ENCODE assay signal across 24 cellular contexts in genomic region chr1:110556471-110556807, GRCh38. TPM values are rescaled to one million over a fixed set of nuclear protein-coding genes. Genes with fewer than 3 reads are reported as not detected.
DNase-seq lines count a peak whose midpoint lies in the region; ATAC-seq and TF ChIP-seq lines count a peak whose summit lies in the region.
"Had no signal": no experiment of that assay in that cellular context is flagged by ENCODE, and none has a peak within 500 bp of the region (broad histone marks: within the 10 kb centered on the region; RNA-seq: fewer than 3 reads in every experiment).

No MANE protein-coding gene starts in this region.

- H3K27ac Mint-ChIP-seq in endodermal cell, result no peak overlapping the region
- H3K27ac Mint-ChIP-seq: activated naive CD4-positive, alpha-beta T cell treated with anti-CD3 and anti-CD28 coated beads, Interleukin-2, amount 10 ng/mL, durations not matched to agents 7 days and 5 days; CD8-positive, alpha-beta memory T cell; stimulated activated memory B cell treated with anti-CD40 and anti-IgM and Interleukin-4, amounts not matched to agents 10 μg/mL and 1 μg/mL and 100 μg/mL, for 72 hours; T-helper 2 cell treated with Interferon-gamma antibody and Interleukin-4, amounts not matched to agents 5 μg/mL and 100 μg/mL, for 36 hours had no signal

- H3K36me3 Mint-ChIP-seq in endodermal cell (ENCODE audit: low read depth), result no peaks in the 10 kb centered on the region
- H3K36me3 Mint-ChIP-seq: activated naive CD4-positive, alpha-beta T cell treated with anti-CD3 and anti-CD28 coated beads, Interleukin-2, amount 10 ng/mL, durations not matched to agents 7 days and 5 days; CD8-positive, alpha-beta memory T cell; stimulated activated memory B cell treated with anti-CD40 and anti-IgM and Interleukin-4, amounts not matched to agents 10 μg/mL and 1 μg/mL and 100 μg/mL, for 72 hours had no signal

- H3K4me1 Mint-ChIP-seq in endodermal cell, result no peaks in the 10 kb centered on the region
- H3K4me1 Mint-ChIP-seq: stimulated activated memory B cell treated with anti-CD40 and anti-IgM and Interleukin-4, amounts not matched to agents 10 μg/mL and 1 μg/mL and 100 μg/mL, for 72 hours had no signal

- H3K27ac ChIP-seq in endodermal cell (ENCODE audit: low read depth, low read length), result no peak overlapping the region
- H3K27ac ChIP-seq: body of pancreas, spleen had no signal

- H3K27me3 ChIP-seq in endodermal cell (ENCODE audit: control insufficient read depth, insufficient read depth, low read length, poor library complexity, severe bottlenecking), result peaks cover 72% of the 10 kb centered on the region
- H3K27me3 ChIP-seq: body of pancreas had no signal

- H3K9me3 Mint-ChIP-seq in endodermal cell, result no peaks in the 10 kb centered on the region
- H3K9me3 Mint-ChIP-seq: activated naive CD4-positive, alpha-beta T cell treated with anti-CD3 and anti-CD28 coated beads, Interleukin-2, amount 10 ng/mL, durations not matched to agents 7 days and 5 days; CD8-positive, alpha-beta memory T cell; stimulated activated memory B cell treated with anti-CD40 and anti-IgM and Interleukin-4, amounts not matched to agents 10 μg/mL and 1 μg/mL and 100 μg/mL, for 72 hours; T-helper 2 cell treated with Interferon-gamma antibody and Interleukin-4, amounts not matched to agents 5 μg/mL and 100 μg/mL, for 36 hours had no signal

- H3K9ac ChIP-seq in endodermal cell (ENCODE audit: extremely low read depth, low read length, poor library complexity, severe bottlenecking), result no peak overlapping the region

- no peaks in the 10 kb centered on the region for H3K36me3 ChIP-seq in endodermal cell (ENCODE audit: control insufficient read depth, insufficient read depth, low read length)
- H3K36me3 ChIP-seq: esophagus squamous epithelium, spleen had no signal

- peaks cover 78% of the 10 kb centered on the region for H3K27me3 Mint-ChIP-seq in endodermal cell (ENCODE audit: insufficient read depth)

- no peak for TF ChIP-seq CTCF in endodermal cell (conservative IDR thresholded peaks at IDR 0.05)

- no peak for ATAC-seq in HG03139 (IDR thresholded peaks at IDR 0.05; ENCODE audit: unreplicated experiment)
- ATAC-seq in GM18870 (IDR thresholded peaks at IDR 0.05; ENCODE audit: unreplicated experiment), result no peak
- no peak for ATAC-seq in GM19035 (IDR thresholded peaks at IDR 0.05; ENCODE audit: unreplicated experiment)
- ATAC-seq: body of pancreas had no signal

- no peak overlapping the region for H3K4me3 ChIP-seq in endodermal cell (ENCODE audit: low read length)
- H3K4me3 ChIP-seq: body of pancreas had no signal

- WGBS in endodermal cell (ENCODE audit: insufficient coverage in 1 of 2, insufficient read length in 1 of 2), 2 experiments, result 86 to 90% methylated on average over 5 of the region's 5 CpGs

- no peaks in the 10 kb centered on the region for H3K4me1 ChIP-seq in endodermal cell (ENCODE audit: control insufficient read depth, insufficient read depth, low read length)

- no peaks in the 10 kb centered on the region for H3K9me3 ChIP-seq in endodermal cell (ENCODE audit: control insufficient read depth, low read length)
- H3K9me3 ChIP-seq: body of pancreas, esophagus squamous epithelium, spleen had no signal

- H3K4me3 Mint-ChIP-seq in endodermal cell, result no peak overlapping the region
- H3K4me3 Mint-ChIP-seq: activated naive CD4-positive, alpha-beta T cell treated with anti-CD3 and anti-CD28 coated beads, Interleukin-2, amount 10 ng/mL, durations not matched to agents 7 days and 5 days; stimulated activated memory B cell treated with anti-CD40 and anti-IgM and Interleukin-4, amounts not matched to agents 10 μg/mL and 1 μg/mL and 100 μg/mL, for 72 hours; T-helper 2 cell treated with Interferon-gamma antibody and Interleukin-4, amounts not matched to agents 5 μg/mL and 100 μg/mL, for 36 hours had no signal

- DNase-seq in Ammon's horn (ENCODE audit: low spot score) (peak; percentile 95), M059J (ENCODE audit: low read depth) (peak; percentile 4), endodermal cell (peak; percentile 55), occipital lobe (lab: John Stamatoyannopoulos, UW) (peak; percentile 81), ecto neural progenitor cell (ENCODE audit: low spot score) (no peak)
- DNase-seq: activated naive CD4-positive, alpha-beta T cell treated with anti-CD3 and anti-CD28 coated beads, Interleukin-2, amount 10 ng/mL, durations not matched to agents 7 days and 5 days; activated T-cell treated with anti-CD3 and anti-CD28 coated beads for 4 hours; CD8-positive, alpha-beta memory T cell; esophagus squamous epithelium; Karpas-422; kidney glomerular epithelial cell; NK-92 treated with Interleukin-12 subunit alpha and Interleukin-12 subunit beta, amount 100 ng/mL, for 24 hours; SHP77 treated with DMSO at 0.1 percent for 48 hours; spleen had no signal

RNA-seq across cellular contexts. Expression of gene KCNA10, which starts 37.5 kb away (rescaled TPM):
- not detected in 2 replicates for total RNA-seq in M059J (2014; rRNA removed; shearing (Covaris generic))
- total RNA-seq in endodermal cell, result not detected
- not detected for polyA plus RNA-seq in endodermal cell (2013, experiment 1 of 2)
- polyA plus RNA-seq in endodermal cell (2013, experiment 2 of 2), result not detected
- not detected for total RNA-seq in occipital lobe
- total RNA-seq: body of pancreas; CD8-positive, alpha-beta memory T cell; dermis blood vessel endothelial cell; esophagus squamous epithelium; mucosa of gallbladder; osteocyte; ureter had no signal
- polyA plus RNA-seq: CD8-positive, alpha-beta memory T cell; spleen had no signal

RNA-seq across cellular contexts. Expression of gene KCNA2, which starts 49.7 kb away (rescaled TPM):
- total RNA-seq in M059J (2014; rRNA removed; shearing (Covaris generic)), result not detected in 2 replicates
- total RNA-seq in endodermal cell (under 1 TPM; 0.11 to 0.57 TPM), occipital lobe (7.0 TPM)
- polyA plus RNA-seq in endodermal cell (2013, experiment 1 of 2), result 7.8 TPM
- polyA plus RNA-seq in endodermal cell (2013, experiment 2 of 2), result 7.9 TPM
- total RNA-seq: dermis blood vessel endothelial cell had no signal
